11 cellular contexts compared by ENCODE assay signal in genomic region chr3:129992781-129993180, GRCh38. TPM values are rescaled to one million over a fixed set of nuclear protein-coding genes. Genes with fewer than 3 reads are reported as not detected.
DNase-seq lines count a peak whose midpoint lies in the region; ATAC-seq, FAIRE-seq and TF ChIP-seq lines count a peak whose summit lies in the region.
"Had no signal": no experiment of that assay in that cellular context is flagged by ENCODE, and none has a peak within 500 bp of the region (broad histone marks: within the 10 kb centered on the region; RNA-seq: fewer than 3 reads in every experiment).

No MANE protein-coding gene starts in this region.

- H3K9me2 ChIP-seq in HCT116 (ENCODE audit: insufficient read depth) = no peaks in the 10 kb centered on the region

- H3K36me3 ChIP-seq in HCT116 (ENCODE audit: control insufficient read depth in 1 of 2, insufficient read depth in 2 of 2, low read length in 2 of 2) = no peaks in the 10 kb centered on the region
- H3K36me3 ChIP-seq in astrocyte (ENCODE audit: insufficient read depth, low read length) = no peaks in the 10 kb centered on the region
- H3K36me3 ChIP-seq in kidney epithelial cell (ENCODE audit: control insufficient read depth, insufficient read depth, low read length) = no peaks in the 10 kb centered on the region
- H3K36me3 ChIP-seq: vagina had no signal

- no peak overlapping the region for H3K27ac Mint-ChIP-seq in astrocyte (ENCODE audit: unreplicated experiment)
- H3K27ac Mint-ChIP-seq in CD4-positive, alpha-beta T cell = no peak overlapping the region

- TF ChIP-seq CTCF in HCT116 (IDR thresholded peaks at IDR 0.05 in 2 of 3, conservative IDR thresholded peaks at IDR 0.05 in 1 of 3; ENCODE audit: borderline replicate concordance in 1 of 3, insufficient read depth in 1 of 3, low read depth in 2 of 3, low read length in 2 of 3) = peak in 2 of 3 experiments; percentile 30 to 48; a peak in 4 of 6 replicates
- peak; percentile 38 for TF ChIP-seq CTCF in astrocyte (IDR thresholded peaks at IDR 0.05; ENCODE audit: insufficient read depth, low read depth, low read length)
- peak; percentile 47 for TF ChIP-seq CTCF in kidney epithelial cell (IDR thresholded peaks at IDR 0.05; ENCODE audit: insufficient read depth, low read length, poor library complexity, severe bottlenecking)
- TF ChIP-seq CTCF in CD4-positive, alpha-beta T cell (IDR thresholded peaks at IDR 0.05) = no peak

- H3K4me1 ChIP-seq in HCT116 (ENCODE audit: control insufficient read depth in 1 of 2, insufficient read depth in 2 of 2, low read length in 2 of 2) = no peaks in the 10 kb centered on the region
- H3K4me1 ChIP-seq in astrocyte (ENCODE audit: insufficient read depth, low read length) = no peaks in the 10 kb centered on the region
- H3K4me1 ChIP-seq: vagina had no signal

- H3K4me2 ChIP-seq in HCT116 (ENCODE audit: low read length) (no peak overlapping the region), astrocyte (ENCODE audit: low read length) (no peak overlapping the region)

- peak; percentile 88 for ATAC-seq in HCT116
- no peak for ATAC-seq in HG03439 (IDR thresholded peaks at IDR 0.05; ENCODE audit: unreplicated experiment)
- no peak for ATAC-seq in CD4-positive, alpha-beta T cell (ENCODE audit: poor library complexity)

- H4K20me1 ChIP-seq in HCT116 (ENCODE audit: insufficient read depth) = no peaks in the 10 kb centered on the region
- no peaks in the 10 kb centered on the region for H4K20me1 ChIP-seq in astrocyte (ENCODE audit: insufficient read depth, low read length)

- no peaks in the 10 kb centered on the region for H3K4me1 Mint-ChIP-seq in astrocyte (ENCODE audit: low read depth, unreplicated experiment)
- H3K4me1 Mint-ChIP-seq in CD4-positive, alpha-beta T cell (ENCODE audit: low read depth) = no peaks in the 10 kb centered on the region

- no peak for TF ChIP-seq RAD21 in HCT116 (IDR thresholded peaks at IDR 0.05; ENCODE audit: low read depth)

- no peaks in the 10 kb centered on the region for H3K36me3 Mint-ChIP-seq in astrocyte (ENCODE audit: low read depth, unreplicated experiment)
- no peaks in the 10 kb centered on the region for H3K36me3 Mint-ChIP-seq in CD4-positive, alpha-beta T cell (ENCODE audit: low read depth)

- intact Hi-C loops in HCT116 (cut with micrococcal nuclease) = no loop called here
- intact Hi-C loops in CD4-positive, alpha-beta T cell (cut with DNase I, micrococcal nuclease) = no loop called here

- H2AFZ ChIP-seq in HCT116 (ENCODE audit: low read depth, low read length, poor library complexity, severe bottlenecking) (no peak overlapping the region), astrocyte (ENCODE audit: low read depth, low read length) (no peak overlapping the region)

- POLR2A ChIA-PET in HCT116 (lab: Charles Lee) = no interaction called here
- POLR2A ChIA-PET in CD4-positive, alpha-beta T cell (lab: Charles Lee) = no interaction called here

- BruUV-seq in HCT116 (replicated peaks; lab: Mats Ljungman, UMichigan) = no TSS peak

- no peak overlapping the region for H3K4me3 ChIP-seq in HCT116 (replicated peaks in 1 of 2; ENCODE audit: low read depth in 1 of 2, low read length in 2 of 2)
- no peak overlapping the region for H3K4me3 ChIP-seq in astrocyte (ENCODE audit: insufficient read depth, low read depth, low read length)
- no peak overlapping the region for H3K4me3 ChIP-seq in kidney epithelial cell (ENCODE audit: low read depth, low read length)
- H3K4me3 ChIP-seq: vagina had no signal

- H3K79me2 ChIP-seq in HCT116 (ENCODE audit: insufficient read depth, low read length) (no peaks in the 10 kb centered on the region), astrocyte (ENCODE audit: insufficient read depth, low read length) (no peaks in the 10 kb centered on the region)

- H3K9ac ChIP-seq in HCT116 (ENCODE audit: low read length) (no peak overlapping the region), astrocyte (ENCODE audit: low read length) (no peak overlapping the region)

- peaks cover 6% of the 10 kb centered on the region for H3K9me3 Mint-ChIP-seq in astrocyte (ENCODE audit: unreplicated experiment)
- peaks cover 2% of the 10 kb centered on the region for H3K9me3 Mint-ChIP-seq in CD4-positive, alpha-beta T cell

- H3K9me3 ChIP-seq in HCT116 (ENCODE audit: control insufficient read depth in 1 of 2, insufficient read depth in 1 of 2, low read depth in 1 of 2, low read length in 2 of 2) (no peaks in the 10 kb centered on the region), astrocyte (ENCODE audit: insufficient read depth, low read depth, low read length) (no peaks in the 10 kb centered on the region)
- H3K9me3 ChIP-seq in CD4-positive, alpha-beta T cell (ENCODE audit: control insufficient read depth, low read length) = no peaks in the 10 kb centered on the region
- H3K9me3 ChIP-seq: vagina had no signal

- RAD21 ChIA-PET in HCT116 (lab: Charles Lee; ENCODE audit: low non-redundant PET in 1 of 2, low total read pairs in 2 of 2, uncharacterized antibody in 2 of 2, unreplicated experiment in 2 of 2) = no interaction called here

- FAIRE-seq in astrocyte (lab: Jason Lieb, UNC) = no peak

- TF ChIP-seq POLR2A in HCT116 (IDR thresholded peaks at IDR 0.05; ENCODE audit: borderline replicate concordance, extremely low read depth, insufficient read depth, insufficient read length) = no peak

- CTCF ChIA-PET in HCT116 (lab: Charles Lee) = no interaction called here
- CTCF ChIA-PET in CD4-positive, alpha-beta T cell (lab: Charles Lee) = interaction anchor here (0.6 kb wide), 1 partner anchor 768 kb away, joined by 3 read pairs; no protein-coding TSS in a partner anchor

- no peak overlapping the region for H3K27ac ChIP-seq in HCT116 (ENCODE audit: low read depth, low read length)
- H3K27ac ChIP-seq in astrocyte (ENCODE audit: low read depth, low read length) = no peak overlapping the region
- H3K27ac ChIP-seq in CD4-positive, alpha-beta T cell (ENCODE audit: low read depth, low read length) = no peak overlapping the region
- H3K27ac ChIP-seq: vagina had no signal

- peak; percentile 67 for DNase-seq in AG20443 (ENCODE audit: low spot score)
- DNase-seq in HCT116 (ENCODE audit: low read depth, low spot score) = no peak
- DNase-seq in astrocyte (ENCODE audit: low read depth) = no peak
- DNase-seq in kidney epithelial cell (ENCODE audit: low read depth) = no peak
- no peak for DNase-seq in activated T-cell treated with anti-CD3 and anti-CD28 coated beads, Interleukin-2, amount 50 U/mL, for 48 hours
- no peak for DNase-seq in CD4-positive, alpha-beta T cell
- DNase-seq in activated naive CD4-positive, alpha-beta T cell (lab: John Stamatoyannopoulos, UW) = no peak
- DNase-seq: NCI-H2171 had no signal

- no peak overlapping the region for H3K4me3 Mint-ChIP-seq in astrocyte (ENCODE audit: unreplicated experiment)
- no peak overlapping the region for H3K4me3 Mint-ChIP-seq in CD4-positive, alpha-beta T cell

- H3K27me3 Mint-ChIP-seq in astrocyte (ENCODE audit: low read depth, unreplicated experiment) = peaks cover 69% of the 10 kb centered on the region
- H3K27me3 Mint-ChIP-seq in CD4-positive, alpha-beta T cell = peaks cover 14% of the 10 kb centered on the region

- no peaks in the 10 kb centered on the region for H3K27me3 ChIP-seq in HCT116 (ENCODE audit: insufficient read depth, low read length)
- H3K27me3 ChIP-seq in astrocyte (ENCODE audit: insufficient read depth, low read length) = peaks cover 35% of the 10 kb centered on the region
- H3K27me3 ChIP-seq in kidney epithelial cell (ENCODE audit: control insufficient read depth, insufficient read depth, low read length) = peaks cover 24% of the 10 kb centered on the region
- no peaks in the 10 kb centered on the region for H3K27me3 ChIP-seq in CD4-positive, alpha-beta T cell (ENCODE audit: control insufficient read depth, insufficient read depth, low read length)
- H3K27me3 ChIP-seq: vagina had no signal

TF ChIP-seq in HCT116, 20 proteins besides CTCF, POLR2A, EP300 and RAD21 (continues in another document):
- no peak for TF ChIP-seq YY1 (IDR thresholded peaks at IDR 0.05; ENCODE audit: extremely low read depth, insufficient replicate concordance, low read depth, low read length)
- no peak for TF ChIP-seq CEBPB (IDR thresholded peaks at IDR 0.05; ENCODE audit: low read depth)
- TF ChIP-seq CBX3 (IDR thresholded peaks at IDR 0.05; ENCODE audit: low read depth) = no peak
- no peak for TF ChIP-seq ZFX (IDR thresholded peaks at IDR 0.05)
- no peak for TF ChIP-seq POLR2AphosphoS5 (IDR thresholded peaks at IDR 0.05; ENCODE audit: low read depth, low read length)
- TF ChIP-seq ATF3 (IDR thresholded peaks at IDR 0.05) = no peak
- no peak for TF ChIP-seq FOSL1 (IDR thresholded peaks at IDR 0.05; ENCODE audit: low read depth)
- TF ChIP-seq EGR1 (IDR thresholded peaks at IDR 0.05; ENCODE audit: low read depth) = no peak
- TF ChIP-seq ZBTB33 (IDR thresholded peaks at IDR 0.05; ENCODE audit: extremely low read depth, insufficient replicate concordance, low read length) = no peak
- no peak for TF ChIP-seq ELF1 (IDR thresholded peaks at IDR 0.05; ENCODE audit: borderline replicate concordance, low read depth)
- no peak for TF ChIP-seq MAX (IDR thresholded peaks at IDR 0.05)
- no peak for TF ChIP-seq JUND (IDR thresholded peaks at IDR 0.05)
- TF ChIP-seq EZH2phosphoT487 (IDR thresholded peaks at IDR 0.05; ENCODE audit: borderline replicate concordance) = no peak

RNA-seq across cellular contexts. Expression of gene TRH, which starts 18.3 kb away (rescaled TPM):
- total RNA-seq in HCT116 (2021; ENCODE audit: unreplicated experiment) (not detected), astrocyte (0.14 TPM in 1 of 2 replicates, not detected in the other), kidney epithelial cell (not detected in 2 replicates)
- 0.05 TPM in 1 of 2 replicates, not detected in the other for polyA plus RNA-seq in HCT116 (2012)
- not detected for total RNA-seq in CD4-positive, alpha-beta T cell
- total RNA-seq: myocyte had no signal
